ENCODE assay signal across 8 cellular contexts in genomic region chr12:6961278-6961694, GRCh38. TPM values are rescaled to one million over a fixed set of nuclear protein-coding genes. Genes with fewer than 3 reads are reported as not detected.
A peak's percentile ranks its signal among the peaks of the same experiment; 100 is the strongest.
DNase-seq lines count a peak whose midpoint lies in the region; ATAC-seq and TF ChIP-seq lines count a peak whose summit lies in the region.

No MANE protein-coding gene starts in this region.

- peaks cover 31 to 61% (median 51%) of the 10 kb centered on the region in 11 experiments for H3K36me3 ChIP-seq in BLaER1 treated with 17β-estradiol and CSF1 and Interleukin-3, amounts not matched to agents 10 nM and 100 nM
- H3K36me3 ChIP-seq in brain microvascular endothelial cell (replicated peaks) (peaks cover 18% of the 10 kb centered on the region), liver (ENCODE audit: control insufficient read depth in 4 of 4, insufficient read depth in 3 of 4, low read depth in 1 of 4, low read length in 3 of 4) (peaks cover 3 to 14% (median 8%) of the 10 kb centered on the region in 4 donors)

- in situ Hi-C loops in brain microvascular endothelial cell (cut with HindIII; ENCODE audit: low pct_ligation_motif_present, low sequenced_read_pairs) = no loop called here

- no peak for TF ChIP-seq RAD21 in liver (IDR thresholded peaks at IDR 0.05)

- 26% methylated on average over 24 of the region's 24 CpGs for WGBS in liver

- peak; percentile 8 for ATAC-seq in HG03196 (IDR thresholded peaks at IDR 0.05; ENCODE audit: unreplicated experiment)

- peak overlapping the region; percentile 43 to 95 (median 92) for H3K27ac ChIP-seq in BLaER1 treated with 17β-estradiol and CSF1 and Interleukin-3, amounts not matched to agents 10 nM and 100 nM
- H3K27ac ChIP-seq in brain microvascular endothelial cell (peak overlapping the region; percentile 31), liver (ENCODE audit: low read depth in 1 of 2, low read length in 2 of 2) (peak overlapping the region; percentile 42 to 87)

- H3K27me3 ChIP-seq in BLaER1 treated with 17β-estradiol and CSF1 and Interleukin-3, amounts not matched to agents 10 nM and 100 nM = no peaks in the 10 kb centered on the region
- H3K27me3 ChIP-seq in brain microvascular endothelial cell (replicated peaks) (no peaks in the 10 kb centered on the region), liver (ENCODE audit: control insufficient read depth in 4 of 4, insufficient read depth in 4 of 4, low read length in 3 of 4) (no peaks in the 10 kb centered on the region)

- peak; percentile 62 for DNase-seq in UCSD-AML1 (lab: John Stamatoyannopoulos, UW; ENCODE audit: unreplicated experiment)
- DNase-seq in brain microvascular endothelial cell = no peak
- DNase-seq in stimulated activated CD8-positive, alpha-beta memory T cell treated with anti-CD3 and anti-CD28 coated beads, Interleukin-12 subunit alpha, Interleukin-12 subunit beta, amount 100 ng/mL, for 24 hours (ENCODE audit: extremely low read depth) = peak; percentile 83
- no peak for DNase-seq in NCI-H446 treated with DMSO at 0.1 percent for 48 hours (lab: John Stamatoyannopoulos, UW)
- no peak for DNase-seq in NCI-H1092 (lab: John Stamatoyannopoulos, UW)

- H4K20me1 ChIP-seq in BLaER1 treated with 17β-estradiol and CSF1 and Interleukin-3, amounts not matched to agents 10 nM and 100 nM = peaks cover 0 to 51% (median 16%) of the 10 kb centered on the region in 11 experiments; a peak in 14 of 22 replicates

- peak overlapping the region; percentile 94 to 100 (median 99) for H3K4me2 ChIP-seq in BLaER1 treated with 17β-estradiol and CSF1 and Interleukin-3, amounts not matched to agents 10 nM and 100 nM

- H3K9ac ChIP-seq in BLaER1 treated with 17β-estradiol and CSF1 and Interleukin-3, amounts not matched to agents 10 nM and 100 nM = peak overlapping the region; percentile 69 to 95 (median 80); a peak in 21 of 22 replicates
- H3K9ac ChIP-seq in liver (ENCODE audit: low read depth in 1 of 2, low read length in 2 of 2) = peak overlapping the region; percentile 2 to 55

- peak overlapping the region in 7 of 10 experiments; percentile 1 to 48 (median 26); a peak in 10 of 20 replicates for H3K4me3 ChIP-seq in BLaER1 treated with 17β-estradiol and CSF1 and Interleukin-3, amounts not matched to agents 10 nM and 100 nM
- H3K4me3 ChIP-seq in brain microvascular endothelial cell (ENCODE audit: low read depth, low read length) = peak overlapping the region; percentile 45
- H3K4me3 ChIP-seq in liver (ENCODE audit: low read depth in 1 of 3, low read length in 3 of 3) = no peak overlapping the region

- peaks cover 91 to 100% (median 95%) of the 10 kb centered on the region in 10 experiments for H3K4me1 ChIP-seq in BLaER1 treated with 17β-estradiol and CSF1 and Interleukin-3, amounts not matched to agents 10 nM and 100 nM
- peaks cover 2 to 40% (median 17%) of the 10 kb centered on the region in 4 donors for H3K4me1 ChIP-seq in liver (ENCODE audit: control insufficient read depth in 4 of 4, insufficient read depth in 4 of 4, low read length in 3 of 4)

- TF ChIP-seq CTCF in brain microvascular endothelial cell (IDR thresholded peaks at IDR 0.05; ENCODE audit: low read depth, low read length, missing control alignments) = no peak
- no peak for TF ChIP-seq CTCF in liver (IDR thresholded peaks at IDR 0.05; ENCODE audit: low read depth, low read length, missing input control)

- H3K9me3 ChIP-seq in BLaER1 treated with 17β-estradiol and CSF1 and Interleukin-3, amounts not matched to agents 10 nM and 100 nM (replicated peaks in 1 of 11) = no peaks in the 10 kb centered on the region
- no peaks in the 10 kb centered on the region for H3K9me3 ChIP-seq in liver (ENCODE audit: control insufficient read depth in 4 of 4, low read length in 3 of 4)

TF ChIP-seq in liver, 16 proteins besides CTCF, POLR2A, EP300 and RAD21:
- peak; percentile 21 for TF ChIP-seq REST (IDR thresholded peaks at IDR 0.05)
- peak; percentile 67 for TF ChIP-seq YY1 (IDR thresholded peaks at IDR 0.05)
- TF ChIP-seq RXRA (IDR thresholded peaks at IDR 0.05) = peak; percentile 16 to 77
- TF ChIP-seq NR2F2 (IDR thresholded peaks at IDR 0.05) = no peak
- peak; percentile 71 for TF ChIP-seq FOXA2 (IDR thresholded peaks at IDR 0.05)
- peak; percentile 57 for TF ChIP-seq MAX (IDR thresholded peaks at IDR 0.05)
- peak in 1 of 2 donors; percentile 24 for TF ChIP-seq GABPA (IDR thresholded peaks at IDR 0.05 in 1 of 2, conservative IDR thresholded peaks at IDR 0.05 in 1 of 2)
- no peak for TF ChIP-seq HNF4G (IDR thresholded peaks at IDR 0.05)
- no peak for TF ChIP-seq ZBTB33 (IDR thresholded peaks at IDR 0.05)
- no peak for TF ChIP-seq SP1 (IDR thresholded peaks at IDR 0.05)
- TF ChIP-seq ATF3 (IDR thresholded peaks at IDR 0.05) = no peak
- TF ChIP-seq FOXA1 (IDR thresholded peaks at IDR 0.05) = no peak
- no peak for TF ChIP-seq TAF1 (conservative IDR thresholded peaks at IDR 0.05)
- peak in 1 of 2 donors; percentile 63 for TF ChIP-seq HNF4A (conservative IDR thresholded peaks at IDR 0.05)
- peak in 1 of 2 donors; percentile 67 for TF ChIP-seq JUND (IDR thresholded peaks at IDR 0.05)
- TF ChIP-seq EGR1 (IDR thresholded peaks at IDR 0.05; ENCODE audit: low read depth in 2 of 2) = peak; percentile 95 to 99

RNA-seq across cellular contexts. Expression of gene PHB2, which starts 9.2 kb away (rescaled TPM):
- total RNA-seq in liver = 10 to 100 TPM; 82.7 to 99.1 TPM
- 100 to 1,000 TPM; 107 to 133 TPM for polyA plus RNA-seq in liver

RNA-seq across cellular contexts. Expression of gene EMG1, which starts 9.4 kb away (rescaled TPM):
- 10 to 100 TPM; 14.7 to 18.0 TPM for total RNA-seq in liver
- polyA plus RNA-seq in liver = 10 to 100 TPM; 11.5 to 28.6 TPM

RNA-seq across cellular contexts. Expression of gene PTPN6, which starts 10.1 kb away (rescaled TPM):
- 10 to 100 TPM; 19.7 to 41.0 TPM for total RNA-seq in liver
- polyA plus RNA-seq in liver = 10 to 100 TPM; 15.2 to 19.4 TPM

RNA-seq across cellular contexts. Expression of gene C12orf57, which starts 17.5 kb away (rescaled TPM):
- total RNA-seq in liver = 10 to 100 TPM; 49.2 to 53.8 TPM
- polyA plus RNA-seq in liver = 100 to 1,000 TPM in 1 of 2 donors, 10 to 100 TPM in 1; 77.7 to 193 TPM

RNA-seq across cellular contexts. Expression of gene RNU7-1, which starts 17.7 kb away (rescaled TPM):
- total RNA-seq in liver = not detected
- not detected for polyA plus RNA-seq in liver

Comparison
In these comparisons a context has a peak if more than half of its experiments do, and no peak if none do; other contexts are left out.
1. H3K27ac ChIP-seq: peak in every context shown above with its lines; median percentile 92 in BLaER1 treated with 17β-estradiol and CSF1 and Interleukin-3, amounts not matched to agents 10 nM and 100 nM; 64 in liver; 31 in brain microvascular endothelial cell.
2. H3K4me3 ChIP-seq: peak in BLaER1 treated with 17β-estradiol and CSF1 and Interleukin-3, amounts not matched to agents 10 nM and 100 nM (7 of 10) and brain microvascular endothelial cell (single experiment); none in liver (0 of 3).
3. DNase-seq: peak in UCSD-AML1 (single experiment) and stimulated activated CD8-positive, alpha-beta memory T cell treated with anti-CD3 and anti-CD28 coated beads, Interleukin-12 subunit alpha, Interleukin-12 subunit beta, amount 100 ng/mL, for 24 hours (single experiment); none in brain microvascular endothelial cell (single experiment), NCI-H446 treated with DMSO at 0.1 percent for 48 hours (single experiment) and NCI-H1092 (single experiment).